ENCODE assay signal across 1 cellular context in the genomic region with DNA sequence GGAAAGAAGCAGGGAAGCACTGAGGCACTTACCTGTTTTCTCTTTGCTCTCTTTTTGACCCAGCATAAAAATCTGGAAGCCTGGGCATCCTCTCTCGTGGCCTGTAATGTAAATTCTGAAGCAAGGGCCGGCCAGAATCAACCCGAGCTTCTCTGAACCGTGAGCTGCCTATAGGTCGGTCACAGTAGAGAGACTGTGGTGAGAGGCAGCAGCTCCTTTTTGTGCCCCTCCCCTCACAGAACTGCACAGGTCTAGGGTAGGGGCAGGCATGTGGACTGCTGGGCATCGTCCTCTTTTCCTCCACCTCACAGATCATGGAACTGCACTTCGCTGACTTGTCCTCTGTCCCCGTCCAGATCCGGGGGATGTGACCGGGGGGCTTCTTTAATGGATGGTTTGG.
TF ChIP-seq lines count a peak whose summit lies in the region.

No MANE protein-coding gene starts in this region.

TF ChIP-seq in H1, 55 proteins besides CTCF, POLR2A, EP300 and RAD21:
- TF ChIP-seq, protein P1, sequence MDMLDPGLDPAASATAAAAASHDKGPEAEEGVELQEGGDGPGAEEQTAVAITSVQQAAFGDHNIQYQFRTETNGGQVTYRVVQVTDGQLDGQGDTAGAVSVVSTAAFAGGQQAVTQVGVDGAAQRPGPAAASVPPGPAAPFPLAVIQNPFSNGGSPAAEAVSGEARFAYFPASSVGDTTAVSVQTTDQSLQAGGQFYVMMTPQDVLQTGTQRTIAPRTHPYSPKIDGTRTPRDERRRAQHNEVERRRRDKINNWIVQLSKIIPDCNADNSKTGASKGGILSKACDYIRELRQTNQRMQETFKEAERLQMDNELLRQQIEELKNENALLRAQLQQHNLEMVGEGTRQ (IDR thresholded peaks at IDR 0.05; ENCODE audit: low read length), result no peak
- no peak for TF ChIP-seq CHD2 (IDR thresholded peaks at IDR 0.05; ENCODE audit: low read length)
- no peak for TF ChIP-seq POU5F1 (IDR thresholded peaks at IDR 0.05; ENCODE audit: low read depth, low read length)
- TF ChIP-seq BCL11A (IDR thresholded peaks at IDR 0.05; ENCODE audit: low read depth in 2 of 2, low read length in 2 of 2), result no peak
- no peak for TF ChIP-seq JUND (IDR thresholded peaks at IDR 0.05; ENCODE audit: low read length)
- no peak for TF ChIP-seq SAP30 (IDR thresholded peaks at IDR 0.05; ENCODE audit: insufficient read depth, insufficient replicate concordance, low read length)
- TF ChIP-seq, protein P2, sequence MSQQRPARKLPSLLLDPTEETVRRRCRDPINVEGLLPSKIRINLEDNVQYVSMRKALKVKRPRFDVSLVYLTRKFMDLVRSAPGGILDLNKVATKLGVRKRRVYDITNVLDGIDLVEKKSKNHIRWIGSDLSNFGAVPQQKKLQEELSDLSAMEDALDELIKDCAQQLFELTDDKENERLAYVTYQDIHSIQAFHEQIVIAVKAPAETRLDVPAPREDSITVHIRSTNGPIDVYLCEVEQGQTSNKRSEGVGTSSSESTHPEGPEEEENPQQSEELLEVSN (IDR thresholded peaks at IDR 0.05), result no peak
- TF ChIP-seq ASH2L (IDR thresholded peaks at IDR 0.05; ENCODE audit: low read length), result no peak
- TF ChIP-seq, protein P3, sequence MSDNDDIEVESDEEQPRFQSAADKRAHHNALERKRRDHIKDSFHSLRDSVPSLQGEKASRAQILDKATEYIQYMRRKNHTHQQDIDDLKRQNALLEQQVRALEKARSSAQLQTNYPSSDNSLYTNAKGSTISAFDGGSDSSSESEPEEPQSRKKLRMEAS (IDR thresholded peaks at IDR 0.05), result no peak
- no peak for TF ChIP-seq BACH1 (IDR thresholded peaks at IDR 0.05; ENCODE audit: low read length)
- no peak for TF ChIP-seq TCF12 (IDR thresholded peaks at IDR 0.05; ENCODE audit: low read depth, low read length)
- no peak for TF ChIP-seq SIRT6 (IDR thresholded peaks at IDR 0.05; ENCODE audit: low read length)
- TF ChIP-seq, protein P4, sequence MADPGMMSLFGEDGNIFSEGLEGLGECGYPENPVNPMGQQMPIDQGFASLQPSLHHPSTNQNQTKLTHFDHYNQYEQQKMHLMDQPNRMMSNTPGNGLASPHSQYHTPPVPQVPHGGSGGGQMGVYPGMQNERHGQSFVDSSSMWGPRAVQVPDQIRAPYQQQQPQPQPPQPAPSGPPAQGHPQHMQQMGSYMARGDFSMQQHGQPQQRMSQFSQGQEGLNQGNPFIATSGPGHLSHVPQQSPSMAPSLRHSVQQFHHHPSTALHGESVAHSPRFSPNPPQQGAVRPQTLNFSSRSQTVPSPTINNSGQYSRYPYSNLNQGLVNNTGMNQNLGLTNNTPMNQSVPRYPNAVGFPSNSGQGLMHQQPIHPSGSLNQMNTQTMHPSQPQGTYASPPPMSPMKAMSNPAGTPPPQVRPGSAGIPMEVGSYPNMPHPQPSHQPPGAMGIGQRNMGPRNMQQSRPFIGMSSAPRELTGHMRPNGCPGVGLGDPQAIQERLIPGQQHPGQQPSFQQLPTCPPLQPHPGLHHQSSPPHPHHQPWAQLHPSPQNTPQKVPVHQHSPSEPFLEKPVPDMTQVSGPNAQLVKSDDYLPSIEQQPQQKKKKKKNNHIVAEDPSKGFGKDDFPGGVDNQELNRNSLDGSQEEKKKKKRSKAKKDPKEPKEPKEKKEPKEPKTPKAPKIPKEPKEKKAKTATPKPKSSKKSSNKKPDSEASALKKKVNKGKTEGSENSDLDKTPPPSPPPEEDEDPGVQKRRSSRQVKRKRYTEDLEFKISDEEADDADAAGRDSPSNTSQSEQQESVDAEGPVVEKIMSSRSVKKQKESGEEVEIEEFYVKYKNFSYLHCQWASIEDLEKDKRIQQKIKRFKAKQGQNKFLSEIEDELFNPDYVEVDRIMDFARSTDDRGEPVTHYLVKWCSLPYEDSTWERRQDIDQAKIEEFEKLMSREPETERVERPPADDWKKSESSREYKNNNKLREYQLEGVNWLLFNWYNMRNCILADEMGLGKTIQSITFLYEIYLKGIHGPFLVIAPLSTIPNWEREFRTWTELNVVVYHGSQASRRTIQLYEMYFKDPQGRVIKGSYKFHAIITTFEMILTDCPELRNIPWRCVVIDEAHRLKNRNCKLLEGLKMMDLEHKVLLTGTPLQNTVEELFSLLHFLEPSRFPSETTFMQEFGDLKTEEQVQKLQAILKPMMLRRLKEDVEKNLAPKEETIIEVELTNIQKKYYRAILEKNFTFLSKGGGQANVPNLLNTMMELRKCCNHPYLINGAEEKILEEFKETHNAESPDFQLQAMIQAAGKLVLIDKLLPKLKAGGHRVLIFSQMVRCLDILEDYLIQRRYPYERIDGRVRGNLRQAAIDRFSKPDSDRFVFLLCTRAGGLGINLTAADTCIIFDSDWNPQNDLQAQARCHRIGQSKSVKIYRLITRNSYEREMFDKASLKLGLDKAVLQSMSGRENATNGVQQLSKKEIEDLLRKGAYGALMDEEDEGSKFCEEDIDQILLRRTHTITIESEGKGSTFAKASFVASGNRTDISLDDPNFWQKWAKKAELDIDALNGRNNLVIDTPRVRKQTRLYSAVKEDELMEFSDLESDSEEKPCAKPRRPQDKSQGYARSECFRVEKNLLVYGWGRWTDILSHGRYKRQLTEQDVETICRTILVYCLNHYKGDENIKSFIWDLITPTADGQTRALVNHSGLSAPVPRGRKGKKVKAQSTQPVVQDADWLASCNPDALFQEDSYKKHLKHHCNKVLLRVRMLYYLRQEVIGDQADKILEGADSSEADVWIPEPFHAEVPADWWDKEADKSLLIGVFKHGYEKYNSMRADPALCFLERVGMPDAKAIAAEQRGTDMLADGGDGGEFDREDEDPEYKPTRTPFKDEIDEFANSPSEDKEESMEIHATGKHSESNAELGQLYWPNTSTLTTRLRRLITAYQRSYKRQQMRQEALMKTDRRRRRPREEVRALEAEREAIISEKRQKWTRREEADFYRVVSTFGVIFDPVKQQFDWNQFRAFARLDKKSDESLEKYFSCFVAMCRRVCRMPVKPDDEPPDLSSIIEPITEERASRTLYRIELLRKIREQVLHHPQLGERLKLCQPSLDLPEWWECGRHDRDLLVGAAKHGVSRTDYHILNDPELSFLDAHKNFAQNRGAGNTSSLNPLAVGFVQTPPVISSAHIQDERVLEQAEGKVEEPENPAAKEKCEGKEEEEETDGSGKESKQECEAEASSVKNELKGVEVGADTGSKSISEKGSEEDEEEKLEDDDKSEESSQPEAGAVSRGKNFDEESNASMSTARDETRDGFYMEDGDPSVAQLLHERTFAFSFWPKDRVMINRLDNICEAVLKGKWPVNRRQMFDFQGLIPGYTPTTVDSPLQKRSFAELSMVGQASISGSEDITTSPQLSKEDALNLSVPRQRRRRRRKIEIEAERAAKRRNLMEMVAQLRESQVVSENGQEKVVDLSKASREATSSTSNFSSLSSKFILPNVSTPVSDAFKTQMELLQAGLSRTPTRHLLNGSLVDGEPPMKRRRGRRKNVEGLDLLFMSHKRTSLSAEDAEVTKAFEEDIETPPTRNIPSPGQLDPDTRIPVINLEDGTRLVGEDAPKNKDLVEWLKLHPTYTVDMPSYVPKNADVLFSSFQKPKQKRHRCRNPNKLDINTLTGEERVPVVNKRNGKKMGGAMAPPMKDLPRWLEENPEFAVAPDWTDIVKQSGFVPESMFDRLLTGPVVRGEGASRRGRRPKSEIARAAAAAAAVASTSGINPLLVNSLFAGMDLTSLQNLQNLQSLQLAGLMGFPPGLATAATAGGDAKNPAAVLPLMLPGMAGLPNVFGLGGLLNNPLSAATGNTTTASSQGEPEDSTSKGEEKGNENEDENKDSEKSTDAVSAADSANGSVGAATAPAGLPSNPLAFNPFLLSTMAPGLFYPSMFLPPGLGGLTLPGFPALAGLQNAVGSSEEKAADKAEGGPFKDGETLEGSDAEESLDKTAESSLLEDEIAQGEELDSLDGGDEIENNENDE (IDR thresholded peaks at IDR 0.05; ENCODE audit: insufficient replicate concordance, low read length), result no peak
- no peak for TF ChIP-seq NANOG (IDR thresholded peaks at IDR 0.05; ENCODE audit: insufficient read depth, low read depth, low read length, poor library complexity, severe bottlenecking)
- TF ChIP-seq, protein P5, sequence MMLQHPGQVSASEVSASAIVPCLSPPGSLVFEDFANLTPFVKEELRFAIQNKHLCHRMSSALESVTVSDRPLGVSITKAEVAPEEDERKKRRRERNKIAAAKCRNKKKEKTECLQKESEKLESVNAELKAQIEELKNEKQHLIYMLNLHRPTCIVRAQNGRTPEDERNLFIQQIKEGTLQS (IDR thresholded peaks at IDR 0.05; ENCODE audit: insufficient read depth, low read depth, low read length), result no peak
- TF ChIP-seq ZNF274 (IDR thresholded peaks at IDR 0.05; ENCODE audit: borderline replicate concordance, extremely low read depth, low read length), result no peak
